8 cellular contexts compared by ENCODE assay signal in the genomic region with DNA sequence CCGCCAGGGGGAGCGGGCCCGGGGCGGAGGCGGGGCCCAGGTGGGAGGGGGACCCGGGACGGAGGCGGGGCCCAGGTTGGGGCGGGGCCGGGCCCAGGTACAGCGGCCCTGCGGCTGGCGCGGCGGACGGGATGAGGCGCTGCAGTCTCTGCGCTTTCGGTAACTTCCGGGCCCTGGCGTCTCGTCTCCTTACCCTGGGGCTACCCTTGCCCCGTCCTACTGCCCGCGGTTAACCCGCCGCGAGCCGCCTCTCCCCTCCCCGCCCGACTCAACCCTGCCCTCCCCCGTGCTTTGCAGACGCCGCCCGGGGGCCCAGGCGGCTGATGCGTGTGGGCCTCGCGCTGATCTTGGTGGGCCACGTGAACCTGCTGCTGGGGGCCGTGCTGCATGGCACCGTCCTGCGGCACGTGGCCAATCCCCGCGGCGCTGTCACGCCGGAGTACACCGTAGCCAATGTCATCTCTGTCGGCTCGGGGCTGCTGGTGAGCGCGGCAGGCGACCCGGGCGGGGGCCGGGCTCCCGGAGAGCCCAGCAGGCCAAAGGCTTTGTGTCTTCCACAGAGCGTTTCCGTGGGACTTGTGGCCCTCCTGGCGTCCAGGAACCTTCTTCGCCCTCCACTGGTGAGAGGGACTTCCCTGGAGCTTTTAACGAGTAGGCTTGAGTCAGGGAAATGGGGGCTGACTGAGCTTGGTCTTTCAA. TPM values are rescaled to one million over a fixed set of nuclear protein-coding genes. Genes with fewer than 3 reads are reported as not detected.
DNase-seq lines count a peak whose midpoint lies in the region; ATAC-seq, FAIRE-seq and TF ChIP-seq lines count a peak whose summit lies in the region.

A gene with protein sequence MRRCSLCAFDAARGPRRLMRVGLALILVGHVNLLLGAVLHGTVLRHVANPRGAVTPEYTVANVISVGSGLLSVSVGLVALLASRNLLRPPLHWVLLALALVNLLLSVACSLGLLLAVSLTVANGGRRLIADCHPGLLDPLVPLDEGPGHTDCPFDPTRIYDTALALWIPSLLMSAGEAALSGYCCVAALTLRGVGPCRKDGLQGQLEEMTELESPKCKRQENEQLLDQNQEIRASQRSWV (plus strand): TSS at position 100 of the 699 bp plus-strand sequence. CDS start 32 bp downstream, at position 132.

- peaks cover 34 to 56% of the 10 kb centered on the region in 2 donors for H3K36me3 ChIP-seq in kidney (ENCODE audit: control insufficient read depth in 1 of 2, insufficient read depth in 2 of 2, low read length in 2 of 2)
- H3K36me3 ChIP-seq in uterus = no peaks in the 10 kb centered on the region

- H3K27me3 Mint-ChIP-seq in activated naive CD8-positive, alpha-beta T cell = no peaks in the 10 kb centered on the region

- FAIRE-seq in kidney (lab: Jason Lieb, UNC) = no peak

- H3K4me3 ChIP-seq in kidney (ENCODE audit: low read length in 2 of 2) (peak within 1 kb of the TSS in 1 of 2 donors; percentile 13), uterus (peak within 1 kb of the TSS in 1 of 2 donors; percentile 5)

- no peak for ATAC-seq in HG03565 (IDR thresholded peaks at IDR 0.05; ENCODE audit: unreplicated experiment)
- ATAC-seq in HG02610 (IDR thresholded peaks at IDR 0.05; ENCODE audit: unreplicated experiment) = no peak

- peaks cover 8% of the 10 kb centered on the region for H3K36me3 Mint-ChIP-seq in activated naive CD8-positive, alpha-beta T cell

- peak within 1 kb of the TSS; percentile 25 for H3K27ac Mint-ChIP-seq in activated naive CD8-positive, alpha-beta T cell

- H3K9ac ChIP-seq in kidney (ENCODE audit: low read length in 2 of 2) = peak within 1 kb of the TSS in 1 of 2 donors; percentile 34

- DNase-seq in DMS53 (lab: John Stamatoyannopoulos, UW) = peak; percentile 90
- peak; percentile 60 for DNase-seq in NCI-H345 treated with DMSO at 0.1 percent for 48 hours (lab: John Stamatoyannopoulos, UW; ENCODE audit: unreplicated experiment)
- peak; percentile 86 for DNase-seq in kidney
- DNase-seq in stimulated activated CD4-positive, alpha-beta T cell treated with anti-CD3 and anti-CD28 coated beads, TNF-alpha, amount 100 ng/mL, for 1 hour (ENCODE audit: low read depth in 3 of 3, low spot score in 1 of 3) = peak in 2 of 3 donors; percentile 13 to 36
- no peak for DNase-seq in uterus

- H3K4me1 ChIP-seq in kidney (ENCODE audit: control insufficient read depth in 1 of 2, insufficient read depth in 1 of 2, low read depth in 1 of 2, low read length in 2 of 2) (no peaks in the 10 kb centered on the region), uterus (no peaks in the 10 kb centered on the region)

- TF ChIP-seq CTCF in kidney (IDR thresholded peaks at IDR 0.05; ENCODE audit: borderline replicate concordance, extremely low read depth, insufficient read depth) = peak; percentile 27
- no peak for TF ChIP-seq CTCF in uterus (IDR thresholded peaks at IDR 0.05)

- peaks cover 6% of the 10 kb centered on the region for H3K4me1 Mint-ChIP-seq in activated naive CD8-positive, alpha-beta T cell (ENCODE audit: low read depth)

- peak in 1 of 2 donors; percentile 7 for TF ChIP-seq POLR2A in uterus (IDR thresholded peaks at IDR 0.05)

- no peaks in the 10 kb centered on the region for H3K9me3 Mint-ChIP-seq in activated naive CD8-positive, alpha-beta T cell (ENCODE audit: low read depth)

- H3K27me3 ChIP-seq in uterus = no peaks in the 10 kb centered on the region

- no peak within 1 kb of the TSS for H3K4me3 Mint-ChIP-seq in activated naive CD8-positive, alpha-beta T cell

- no peaks in the 10 kb centered on the region for H3K9me3 ChIP-seq in kidney (ENCODE audit: control insufficient read depth in 1 of 2, low read length in 2 of 2)
- H3K9me3 ChIP-seq in uterus = no peaks in the 10 kb centered on the region

- H3K27ac ChIP-seq in kidney (ENCODE audit: low read depth in 2 of 2, low read length in 2 of 2) (no peak within 1 kb of the TSS), uterus (peak within 1 kb of the TSS in 1 of 2 donors; percentile 21)

- intact Hi-C loops in kidney (cut with DNase I) = no loop called here
- intact Hi-C loops in uterus (cut with DNase I; ENCODE audit: low total_unique reads) = no loop called here

RNA-seq across cellular contexts. Expression of the gene that starts here (rescaled TPM):
- total RNA-seq in kidney (32.1 TPM), uterus (1 to 10 TPM in 3 of 4 donors, not detected in 1; 1.9 to 8.8 (median 2.6) TPM)
- 17.2 TPM for polyA plus RNA-seq in kidney (ENCODE audit: insufficient read depth, low read depth, low replicate concordance)

Comparison
In these comparisons a context has a peak if more than half of its experiments do, and no peak if none do; other contexts are left out.
1. DNase-seq: peak in DMS53 (single experiment), NCI-H345 treated with DMSO at 0.1 percent for 48 hours (single experiment), kidney (single experiment) and stimulated activated CD4-positive, alpha-beta T cell treated with anti-CD3 and anti-CD28 coated beads, TNF-alpha, amount 100 ng/mL, for 1 hour (2 of 3); none in uterus (0 of 2).